In genomic region chr10:110229155-110229554, GRCh38 we compare ENCODE assay signal across 25 cellular contexts.
"Had no signal": no experiment of that assay in that cellular context is flagged by ENCODE, and none has a peak within 500 bp of the region (broad histone marks: within the 10 kb centered on the region; RNA-seq: fewer than 3 reads in every experiment).

No MANE protein-coding gene starts in this region.

- H3K36me3 ChIP-seq: prostate gland had no signal

- H3K27ac Mint-ChIP-seq: activated naive CD8-positive, alpha-beta T cell; nephron; stimulated activated naive CD8-positive, alpha-beta T cell treated with anti-CD3 and anti-CD28 coated beads, Interleukin-15, Interleukin-2, amounts not matched to agents 100 ng/mL and 50 ng/mL, for 24 hours had no signal

- H3K9me3 ChIP-seq: body of pancreas, esophagus squamous epithelium, lower lobe of right lung, prostate gland, suprapubic skin, upper lobe of left lung had no signal

- H3K27me3 Mint-ChIP-seq: activated naive CD8-positive, alpha-beta T cell; central memory CD8-positive, alpha-beta T cell; stimulated activated naive CD8-positive, alpha-beta T cell treated with anti-CD3 and anti-CD28 coated beads, Interleukin-15, Interleukin-2, amounts not matched to agents 100 ng/mL and 50 ng/mL, for 24 hours had no signal

- H3K4me1 ChIP-seq: prostate gland had no signal

- H3K9me3 Mint-ChIP-seq: activated T-cell treated with anti-CD3 and anti-CD28 coated beads, Interleukin-2, amount 50 U/mL, for 72 hours; central memory CD8-positive, alpha-beta T cell; nephron; stimulated activated naive CD8-positive, alpha-beta T cell treated with anti-CD3 and anti-CD28 coated beads, Interleukin-15, Interleukin-2, amounts not matched to agents 100 ng/mL and 50 ng/mL, for 24 hours had no signal

- H3K4me3 ChIP-seq: body of pancreas, esophagus squamous epithelium, lower lobe of right lung, prostate gland, suprapubic skin, upper lobe of left lung had no signal

- DNase-seq: activated CD4-positive, alpha-beta T cell treated with anti-CD3 and anti-CD28 coated beads, Interleukin-2, amount 50 U/mL, for 4 hours; activated gamma-delta T cell; activated T-cell treated with anti-CD3 and anti-CD28 coated beads, Interleukin-2, amount 50 U/mL, for 72 hours; amniotic stem cell; body of pancreas; cortex of kidney; effector CD4-positive, alpha-beta T cell; esophagus squamous epithelium; hippocampal formation; left cardiac atrium; lower lobe of right lung; right cardiac atrium; small intestine; stimulated activated CD4-positive, alpha-beta T cell treated with anti-CD3 and anti-CD28 coated beads, Interleukin-15, amount 100 ng/mL, for 24 hours; stimulated activated CD4-positive, alpha-beta T cell treated with anti-CD3 and anti-CD28 coated beads, Interleukin-2, amount 100 ng/mL, for 48 hours; SW 1271; T-helper 2 cell; upper lobe of left lung; WERI-Rb-1 had no signal

- H3K4me3 Mint-ChIP-seq: central memory CD8-positive, alpha-beta T cell; stimulated activated naive CD8-positive, alpha-beta T cell treated with anti-CD3 and anti-CD28 coated beads, Interleukin-15, Interleukin-2, amounts not matched to agents 100 ng/mL and 50 ng/mL, for 24 hours had no signal

- H3K27ac ChIP-seq: body of pancreas, esophagus squamous epithelium, lower lobe of right lung, prostate gland, suprapubic skin, upper lobe of left lung, WERI-Rb-1 had no signal

- H3K27me3 ChIP-seq: body of pancreas, esophagus squamous epithelium, suprapubic skin, upper lobe of left lung had no signal
